In the genomic region with DNA sequence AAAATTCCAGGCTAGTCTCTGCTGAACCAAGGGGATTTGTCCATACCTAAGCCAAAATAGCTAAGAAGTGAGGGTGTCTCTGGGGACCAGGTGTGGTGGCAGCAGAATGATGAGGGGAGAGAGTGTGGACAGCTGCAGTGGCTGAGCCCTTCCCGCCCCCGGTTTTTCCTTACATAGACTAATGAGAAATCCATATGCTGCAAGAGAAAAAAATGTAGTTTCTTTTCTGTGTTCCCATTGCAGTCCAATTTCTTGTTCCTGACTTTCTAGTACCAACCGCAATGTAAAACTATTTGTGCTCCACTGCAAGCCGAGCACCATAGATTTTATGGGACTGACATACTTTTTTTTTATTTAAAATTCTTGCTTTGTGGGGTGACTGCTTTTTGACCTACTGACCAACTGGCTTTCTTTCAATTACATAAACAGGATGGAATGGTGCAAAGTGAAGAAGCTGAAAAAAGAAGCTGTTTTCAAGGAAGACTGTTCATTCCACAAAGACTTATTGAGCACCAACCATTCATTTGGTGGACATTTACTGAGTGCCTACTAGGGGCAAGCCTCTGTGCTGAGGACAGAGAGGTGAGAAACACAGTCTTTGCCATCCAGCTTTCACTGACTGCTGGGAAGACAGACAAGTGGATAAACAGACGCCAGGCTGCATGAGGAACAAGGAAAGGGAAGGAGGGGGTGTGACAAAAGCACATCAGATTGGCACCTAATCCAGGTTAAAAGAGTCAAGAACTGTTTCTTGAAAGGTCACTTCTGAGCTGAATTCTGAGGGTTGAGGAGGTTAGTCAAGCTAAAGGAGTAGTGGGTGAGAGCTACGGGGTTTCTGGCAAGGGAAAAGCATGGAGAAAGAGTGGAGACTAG, we compare ENCODE assay signal across 1 cellular context.
TF ChIP-seq lines count a peak whose summit lies in the region.

No MANE protein-coding gene starts in this region.

TF ChIP-seq in endothelial cell of umbilical vein, 7 proteins besides CTCF, POLR2A, EP300 and RAD21:
- TF ChIP-seq POLR2AphosphoS5 (IDR thresholded peaks at IDR 0.05; ENCODE audit: insufficient read depth, low read depth, low read length), result no peak
- no peak for TF ChIP-seq FOS (IDR thresholded peaks at IDR 0.05; ENCODE audit: borderline replicate concordance, insufficient read depth, low read length)
- TF ChIP-seq EZH2 (IDR thresholded peaks at IDR 0.05; ENCODE audit: borderline replicate concordance, low read depth, low read length, severe bottlenecking), result no peak
- no peak for TF ChIP-seq JUN (IDR thresholded peaks at IDR 0.05; ENCODE audit: borderline replicate concordance, insufficient read depth, insufficient read length, low read depth)
- no peak for TF ChIP-seq GATA2 (IDR thresholded peaks at IDR 0.05; ENCODE audit: insufficient read depth, insufficient read length, low read depth, low read length)
- no peak for TF ChIP-seq MYC (IDR thresholded peaks at IDR 0.05; ENCODE audit: low read depth, low read length)
- TF ChIP-seq, protein P1, sequence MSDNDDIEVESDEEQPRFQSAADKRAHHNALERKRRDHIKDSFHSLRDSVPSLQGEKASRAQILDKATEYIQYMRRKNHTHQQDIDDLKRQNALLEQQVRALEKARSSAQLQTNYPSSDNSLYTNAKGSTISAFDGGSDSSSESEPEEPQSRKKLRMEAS (IDR thresholded peaks at IDR 0.05; ENCODE audit: insufficient read depth, insufficient read length), result no peak
